Comparison of ENCODE assay signal across 1 cellular context in genomic region chr22:22942511-22943329, GRCh38.
TF ChIP-seq lines count a peak whose summit lies in the region.

No MANE protein-coding gene starts in this region.

TF ChIP-seq in endothelial cell of umbilical vein, 7 proteins besides CTCF, POLR2A, EP300 and RAD21 (continued from another document):
- TF ChIP-seq MAX (IDR thresholded peaks at IDR 0.05; ENCODE audit: insufficient read depth, insufficient read length), result no peak
